ENCODE assay signal across 12 cellular contexts in genomic region chr12:108312885-108313203, GRCh38. TPM values are rescaled to one million over a fixed set of nuclear protein-coding genes. Genes with fewer than 3 reads are reported as not detected.
DNase-seq lines count a peak whose midpoint lies in the region; ATAC-seq, FAIRE-seq and TF ChIP-seq lines count a peak whose summit lies in the region.
"Had no signal": no experiment of that assay in that cellular context is flagged by ENCODE, and none has a peak within 500 bp of the region (broad histone marks: within the 10 kb centered on the region; RNA-seq: fewer than 3 reads in every experiment).

No MANE protein-coding gene starts in this region.

- H3K27ac ChIP-seq in CD8-positive, alpha-beta T cell (ENCODE audit: low read depth, low read length), result no peak overlapping the region
- peak overlapping the region; percentile 10 to 62 (median 42) for H3K27ac ChIP-seq in pancreas

- no peaks in the 10 kb centered on the region for H3K36me3 ChIP-seq in CD8-positive, alpha-beta T cell (ENCODE audit: insufficient read depth, low read length)
- H3K36me3 ChIP-seq in adipocyte (ENCODE audit: control insufficient read depth, insufficient read depth, low read length, severe bottlenecking) (no peaks in the 10 kb centered on the region), pancreas (no peaks in the 10 kb centered on the region)

- no peaks in the 10 kb centered on the region for H3K27me3 ChIP-seq in CD8-positive, alpha-beta T cell (ENCODE audit: insufficient read depth, low read length)
- no peaks in the 10 kb centered on the region for H3K27me3 ChIP-seq in adipocyte (replicated peaks; ENCODE audit: control insufficient read depth, insufficient read depth, low read length)
- no peaks in the 10 kb centered on the region for H3K27me3 ChIP-seq in pancreas

- peaks cover 45% of the 10 kb centered on the region for H3K4me1 Mint-ChIP-seq in CD8-positive, alpha-beta T cell (ENCODE audit: low read depth)

- no peak for FAIRE-seq in pancreas (lab: Jason Lieb, UNC)

- H3K9me3 ChIP-seq in CD8-positive, alpha-beta T cell (ENCODE audit: low read length), result no peaks in the 10 kb centered on the region
- H3K9me3 ChIP-seq in adipocyte (ENCODE audit: control insufficient read depth, low read length) (no peaks in the 10 kb centered on the region), pancreas (no peaks in the 10 kb centered on the region)

- no peak for TF ChIP-seq CTCF in CD8-positive, alpha-beta T cell (IDR thresholded peaks at IDR 0.05)
- no peak for TF ChIP-seq CTCF in pancreas (IDR thresholded peaks at IDR 0.05)

- DNase-seq in CD8-positive, alpha-beta T cell, result no peak
- DNase-seq in adipocyte (ENCODE audit: low read depth) (peak; percentile 76), left ventricle myocardium superior (peak; percentile 81), pancreas (peak in 4 of 6 donors; percentile 38 to 67 (median 45)), putamen (ENCODE audit: low spot score) (no peak), NCI-H226 (no peak), NCI-H1048 (lab: John Stamatoyannopoulos, UW) (no peak)
- DNase-seq: activated naive CD4-positive, alpha-beta T cell treated with anti-CD3 and anti-CD28 coated beads for 36 hours; GOT3; naive B cell; T1000 had no signal

- no peak for ATAC-seq in CD8-positive, alpha-beta T cell
- ATAC-seq in left ventricle myocardium superior (peak; percentile 84), pancreas (peak; percentile 50 to 79 (median 72)), HG02885 (IDR thresholded peaks at IDR 0.05; ENCODE audit: poor library complexity, unreplicated experiment) (no peak)

- H3K4me1 ChIP-seq in CD8-positive, alpha-beta T cell (ENCODE audit: insufficient read depth, low read length), result peaks cover 25% of the 10 kb centered on the region
- peaks cover 20% of the 10 kb centered on the region for H3K4me1 ChIP-seq in adipocyte (ENCODE audit: control insufficient read depth, insufficient read depth, low read length)
- H3K4me1 ChIP-seq in pancreas, result peaks cover 0 to 10% (median 0%) of the 10 kb centered on the region in 3 donors

- CTCF ChIA-PET in CD8-positive, alpha-beta T cell (lab: Charles Lee), result no interaction called here

- no peak overlapping the region for H3K27ac Mint-ChIP-seq in CD8-positive, alpha-beta T cell
- H3K27ac Mint-ChIP-seq: activated naive CD4-positive, alpha-beta T cell treated with anti-CD3 and anti-CD28 coated beads for 36 hours; naive B cell had no signal

- no peaks in the 10 kb centered on the region for H3K9me3 Mint-ChIP-seq in CD8-positive, alpha-beta T cell
- H3K9me3 Mint-ChIP-seq: activated naive CD4-positive, alpha-beta T cell treated with anti-CD3 and anti-CD28 coated beads for 36 hours had no signal

- no peaks in the 10 kb centered on the region for H3K27me3 Mint-ChIP-seq in CD8-positive, alpha-beta T cell (ENCODE audit: low read depth)

- POLR2A ChIA-PET in CD8-positive, alpha-beta T cell (lab: Charles Lee), result interaction anchor here (1.4 kb wide), 1 partner anchor 10 kb away, joined by 3 read pairs; no protein-coding TSS in a partner anchor

- no peak overlapping the region for H3K9ac ChIP-seq in adipocyte (ENCODE audit: low read length)

- peak overlapping the region; percentile 26 for H3K4me3 Mint-ChIP-seq in CD8-positive, alpha-beta T cell
- H3K4me3 Mint-ChIP-seq: activated naive CD4-positive, alpha-beta T cell treated with anti-CD3 and anti-CD28 coated beads for 36 hours had no signal

- no peaks in the 10 kb centered on the region for H3K36me3 Mint-ChIP-seq in CD8-positive, alpha-beta T cell
- H3K36me3 Mint-ChIP-seq: naive B cell had no signal

- 6% methylated on average over 2 of the region's 2 CpGs for WGBS in pancreas, 2 donors

- no peak overlapping the region for H3K4me3 ChIP-seq in CD8-positive, alpha-beta T cell (ENCODE audit: low read depth, low read length)
- no peak overlapping the region for H3K4me3 ChIP-seq in adipocyte (ENCODE audit: low read length)
- H3K4me3 ChIP-seq in pancreas, result no peak overlapping the region

- intact Hi-C loops in CD8-positive, alpha-beta T cell (cut with DNase I, micrococcal nuclease), result loop anchor here in 1 of 2 experiments (2.0 to 5.0 kb wide), 2 partner anchors 20 to 899 kb away; no protein-coding TSS in a partner anchor
- intact Hi-C loops in left ventricle myocardium superior (cut with micrococcal nuclease), result no loop called here
- intact Hi-C loops in pancreas (cut with DNase I), result no loop called here

RNA-seq across cellular contexts. Expression of gene CMKLR1, which starts 26.3 kb away (rescaled TPM):
- not detected for total RNA-seq in CD8-positive, alpha-beta T cell
- total RNA-seq in left ventricle myocardium superior (6.4 TPM), pancreas (1 to 10 TPM; 1.1 to 7.4 (median 2.5) TPM)
- 1 to 10 TPM in 1 of 2 donors, under 1 TPM in 1; 0.95 to 1.2 TPM for polyA plus RNA-seq in pancreas
- total RNA-seq: activated naive CD4-positive, alpha-beta T cell treated with anti-CD3 and anti-CD28 coated beads for 36 hours had no signal

Comparison
In these comparisons a context has a peak if more than half of its experiments do, and no peak if none do; other contexts are left out.
1. ATAC-seq: peak in left ventricle myocardium superior (single experiment) and pancreas (4 of 4); none in CD8-positive, alpha-beta T cell (single experiment) and HG02885 (single experiment).
2. DNase-seq: peak in adipocyte (single experiment), left ventricle myocardium superior (single experiment) and pancreas (4 of 6); none in CD8-positive, alpha-beta T cell (0 of 7), putamen (single experiment), NCI-H226 (single experiment) and NCI-H1048 (single experiment).